ENCODE assay signal across 12 cellular contexts in the genomic region with DNA sequence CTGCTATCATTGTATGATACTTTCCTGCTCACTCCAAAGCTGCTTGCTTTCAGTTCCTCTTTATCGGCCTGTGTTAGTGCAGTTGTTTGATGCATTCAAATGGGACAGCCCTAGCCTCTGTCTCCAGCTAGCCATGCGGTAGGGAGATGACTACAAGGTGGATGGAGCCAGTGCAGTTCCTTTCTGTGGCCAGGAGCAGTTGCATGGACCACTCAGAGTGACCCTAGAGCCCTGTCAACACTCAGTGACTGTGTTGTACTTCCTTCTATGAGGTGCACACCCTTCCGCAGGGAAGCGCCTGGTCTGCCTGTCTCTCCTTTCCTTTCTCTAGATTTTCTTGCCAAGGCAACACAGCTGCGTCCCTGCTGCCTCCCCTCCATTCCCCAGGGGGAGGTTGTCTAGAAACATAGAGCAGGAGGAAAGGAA. TPM values are rescaled to one million over a fixed set of nuclear protein-coding genes. Genes with fewer than 3 reads are reported as not detected.
DNase-seq lines count a peak whose midpoint lies in the region; ATAC-seq, FAIRE-seq and TF ChIP-seq lines count a peak whose summit lies in the region.
"Had no signal": no experiment of that assay in that cellular context is flagged by ENCODE, and none has a peak within 500 bp of the region (broad histone marks: within the 10 kb centered on the region; RNA-seq: fewer than 3 reads in every experiment).

No MANE protein-coding gene starts in this region.

- no peak for FAIRE-seq in HTR-8/SVneo (lab: Jason Lieb, UNC)
- FAIRE-seq: TTC549 had no signal

- H3K4me3 ChIP-seq in mucosa of descending colon = no peak overlapping the region
- H3K4me3 ChIP-seq: prostate gland had no signal

- ATAC-seq in GM18907 (IDR thresholded peaks at IDR 0.05; ENCODE audit: unreplicated experiment) = peak; percentile 99
- ATAC-seq in GM21786 (IDR thresholded peaks at IDR 0.05; ENCODE audit: unreplicated experiment) = peak; percentile 99
- ATAC-seq in HG03460 (IDR thresholded peaks at IDR 0.05; ENCODE audit: unreplicated experiment) = peak; percentile 98
- ATAC-seq in mucosa of descending colon = peak; percentile 51

- TF ChIP-seq CTCF in mucosa of descending colon (IDR thresholded peaks at IDR 0.05) = no peak

- H3K4me1 ChIP-seq in mucosa of descending colon (ENCODE audit: low read depth) = peaks cover 3% of the 10 kb centered on the region
- H3K4me1 ChIP-seq: prostate gland had no signal

- H3K9me3 ChIP-seq in mucosa of descending colon = no peaks in the 10 kb centered on the region
- H3K9me3 ChIP-seq: prostate gland had no signal

- DNase-seq in mucosa of descending colon = no peak
- DNase-seq in activated CD8-positive, alpha-beta memory T cell treated with anti-CD3 and anti-CD28 coated beads for 24 hours = no peak
- no peak for DNase-seq in HTR-8/SVneo (ENCODE audit: insufficient read length, low spot score)
- no peak for DNase-seq in stimulated activated CD4-positive, alpha-beta T cell treated with anti-CD3 and anti-CD28 coated beads, Interleukin-4, amount 100 ng/mL, for 1 hour
- no peak for DNase-seq in activated naive CD4-positive, alpha-beta T cell (lab: John Stamatoyannopoulos, UW)
- DNase-seq: hippocampal formation, NCI-H1436 treated with DMSO at 0.1 percent for 48 hours had no signal

- intact Hi-C loops in mucosa of descending colon (cut with DNase I, micrococcal nuclease) = no loop called here

- no peaks in the 10 kb centered on the region for H3K36me3 ChIP-seq in mucosa of descending colon (ENCODE audit: low read depth)
- H3K36me3 ChIP-seq: prostate gland had no signal

RNA-seq across cellular contexts. Expression of gene KCNS3, which starts 33.8 kb away (rescaled TPM):
- total RNA-seq in mucosa of descending colon = 10 to 100 TPM in 2 of 3 donors, 1 to 10 TPM in 1; 4.9 to 21.6 (median 16.8) TPM
